ENCODE assay signal across 25 cellular contexts in genomic region chr14:54803926-54804719, GRCh38.
A peak's percentile ranks its signal among the peaks of the same experiment; 100 is the strongest.
DNase-seq lines count a peak whose midpoint lies in the region; ATAC-seq and TF ChIP-seq lines count a peak whose summit lies in the region.
"Had no signal": no experiment of that assay in that cellular context is flagged by ENCODE, and none has a peak within 500 bp of the region (broad histone marks: within the 10 kb centered on the region; RNA-seq: fewer than 3 reads in every experiment).

No MANE protein-coding gene starts in this region.

- H3K36me3 ChIP-seq in HEK293 (ENCODE audit: control insufficient read depth in 2 of 2, insufficient read depth in 1 of 2, low read length in 2 of 2): no peaks in the 10 kb centered on the region
- H3K36me3 ChIP-seq in neuronal stem cell (replicated peaks in 1 of 2; ENCODE audit: control insufficient read depth in 2 of 2, insufficient read depth in 2 of 2, low read length in 2 of 2): no peaks in the 10 kb centered on the region
- no peaks in the 10 kb centered on the region for H3K36me3 ChIP-seq in colonic mucosa
- H3K36me3 ChIP-seq in Peyer's patch: no peaks in the 10 kb centered on the region
- H3K36me3 ChIP-seq: HAP-1, tibial nerve had no signal

- no peak for ATAC-seq in stimulated activated effector memory CD8-positive, alpha-beta T cell treated with anti-CD3 and anti-CD28 coated beads, Interleukin-12 subunit alpha, Interleukin-12 subunit beta, amount 100 ng/mL, for 72 hours
- ATAC-seq: activated naive CD4-positive, alpha-beta T cell treated with anti-CD3 and anti-CD28 coated beads, Interleukin-2, amount 50 U/mL, for 72 hours; activated T-cell treated with anti-CD3 and anti-CD28 coated beads, Interleukin-2, amount 50 U/mL, for 72 hours; natural killer cell treated with Interleukin-12 subunit alpha and Interleukin-12 subunit beta and Interleukin-15 and Interleukin-18, amount 100 ng/mL, for 72 hours; stimulated activated naive CD8-positive, alpha-beta T cell treated with anti-CD3 and anti-CD28 coated beads, Interleukin-15, Interleukin-2, amounts not matched to agents 100 U/mL and 50 U/mL, for 24 hours had no signal

- TF ChIP-seq POLR2A in NB4 (IDR thresholded peaks at IDR 0.05; ENCODE audit: extremely low read depth, insufficient read length): no peak
- no peak for TF ChIP-seq POLR2A in Peyer's patch (IDR thresholded peaks at IDR 0.05)

- no peak overlapping the region for H2BK5ac ChIP-seq in neuronal stem cell (ENCODE audit: low read length)

- no peak overlapping the region for H4K91ac ChIP-seq in neuronal stem cell (ENCODE audit: low read depth, low read length, poor library complexity)

- H3K4me3 ChIP-seq in HEK293 (ENCODE audit: low read depth, low read length) (no peak overlapping the region), NB4 (ENCODE audit: low read depth, low read length) (no peak overlapping the region), neuronal stem cell (ENCODE audit: low read length in 2 of 2) (no peak overlapping the region), colonic mucosa (no peak overlapping the region), Peyer's patch (no peak overlapping the region)
- H3K4me3 ChIP-seq: HAP-1, tibial nerve had no signal

- DNase-seq in NB4 (ENCODE audit: low read depth) (peak; percentile 8), ecto neural progenitor cell (ENCODE audit: low spot score) (peak; percentile 46), neuronal stem cell (ENCODE audit: low spot score) (no peak), colonic mucosa (no peak), Peyer's patch (no peak)
- DNase-seq in stimulated activated effector memory CD8-positive, alpha-beta T cell treated with anti-CD3 and anti-CD28 coated beads, Interleukin-12 subunit alpha, Interleukin-12 subunit beta, amount 100 ng/mL, for 72 hours (ENCODE audit: low spot score in 2 of 2): no peak
- DNase-seq: activated CD4-positive, alpha-beta memory T cell treated with anti-CD3 and anti-CD28 coated beads for 36 hours; activated T-cell treated with anti-CD3 and anti-CD28 coated beads, Interleukin-2, amount 50 U/mL, for 72 hours; AML-193; cortex of kidney; hippocampal formation; kidney; MV-4-11; NCI-H187; NCI-H446; Right ventricle myocardium superior; stimulated activated CD4-positive, alpha-beta T cell treated with anti-CD3 and anti-CD28 coated beads, Interleukin-1b, Interleukin-23, amount 100 ng/mL, for 48 hours; stimulated activated naive CD8-positive, alpha-beta T cell treated with anti-CD3 and anti-CD28 coated beads, Interleukin-15, Interleukin-2, amounts not matched to agents 100 U/mL and 50 U/mL, for 24 hours had no signal

- no peak overlapping the region for H4K8ac ChIP-seq in neuronal stem cell (ENCODE audit: low read depth, low read length)

- peaks cover 12% of the 10 kb centered on the region for H3K4me1 Mint-ChIP-seq in stimulated activated effector memory CD8-positive, alpha-beta T cell treated with anti-CD3 and anti-CD28 coated beads, Interleukin-12 subunit alpha, Interleukin-12 subunit beta, amount 100 ng/mL, for 72 hours

- no peaks in the 10 kb centered on the region for H3K79me1 ChIP-seq in neuronal stem cell (ENCODE audit: low read depth, low read length)

- H2AK5ac ChIP-seq in neuronal stem cell (ENCODE audit: low read depth, low read length): no peak overlapping the region

- H3K14ac ChIP-seq in neuronal stem cell (ENCODE audit: low read length): no peak overlapping the region

- no peak overlapping the region for H2BK15ac ChIP-seq in neuronal stem cell (ENCODE audit: low read length)

- no peak overlapping the region for H3K27ac Mint-ChIP-seq in stimulated activated effector memory CD8-positive, alpha-beta T cell treated with anti-CD3 and anti-CD28 coated beads, Interleukin-12 subunit alpha, Interleukin-12 subunit beta, amount 100 ng/mL, for 72 hours
- H3K27ac Mint-ChIP-seq: activated CD4-positive, alpha-beta memory T cell treated with anti-CD3 and anti-CD28 coated beads for 36 hours; activated naive CD4-positive, alpha-beta T cell treated with anti-CD3 and anti-CD28 coated beads, Interleukin-2, amount 50 U/mL, for 72 hours; activated T-cell treated with anti-CD3 and anti-CD28 coated beads, Interleukin-2, amount 50 U/mL, for 72 hours; IgD-negative memory B cell; memory B cell; natural killer cell treated with Interleukin-12 subunit alpha and Interleukin-12 subunit beta and Interleukin-15 and Interleukin-18, amount 100 ng/mL, for 72 hours had no signal

- POLR2A ChIA-PET in HEK293 (lab: Yijun Ruan, JAX): no interaction called here

- H3K4ac ChIP-seq in neuronal stem cell (ENCODE audit: low read length): no peak overlapping the region

- H2AFZ ChIP-seq in neuronal stem cell (ENCODE audit: low read length): peak overlapping the region; percentile 12

- no peaks in the 10 kb centered on the region for H3K4me1 ChIP-seq in HEK293 (ENCODE audit: control insufficient read depth, insufficient read depth, low read length)
- H3K4me1 ChIP-seq in neuronal stem cell (ENCODE audit: control insufficient read depth in 2 of 2, insufficient read depth in 1 of 2, low read depth in 1 of 2, low read length in 2 of 2): peaks cover 0 to 2% of the 10 kb centered on the region in 2 donors
- H3K4me1 ChIP-seq in colonic mucosa: no peaks in the 10 kb centered on the region
- no peaks in the 10 kb centered on the region for H3K4me1 ChIP-seq in Peyer's patch

- no peaks in the 10 kb centered on the region for H3K36me3 Mint-ChIP-seq in stimulated activated effector memory CD8-positive, alpha-beta T cell treated with anti-CD3 and anti-CD28 coated beads, Interleukin-12 subunit alpha, Interleukin-12 subunit beta, amount 100 ng/mL, for 72 hours
- H3K36me3 Mint-ChIP-seq: activated CD4-positive, alpha-beta memory T cell treated with anti-CD3 and anti-CD28 coated beads for 36 hours; activated naive CD4-positive, alpha-beta T cell treated with anti-CD3 and anti-CD28 coated beads, Interleukin-2, amount 50 U/mL, for 72 hours; IgD-negative memory B cell; memory B cell had no signal

- intact Hi-C loops in colonic mucosa (cut with DNase I): loop anchor here (10.0 kb wide), 1 partner anchor 239 kb away; the partner anchor contains the start of gene SAMD4A

- CTCF ChIA-PET in HEK293 (lab: Yijun Ruan, JAX): interaction anchor here (0.5 to 4.4 kb wide), 14 partner anchors 8 to 860 kb away, joined by 3 to 41 read pairs (median 4); partner anchors contain the start of gene GMFB

- H3K9me3 ChIP-seq in HEK293 (ENCODE audit: control insufficient read depth, insufficient read depth, low read depth, low read length): no peaks in the 10 kb centered on the region
- no peaks in the 10 kb centered on the region for H3K9me3 ChIP-seq in neuronal stem cell (replicated peaks in 1 of 2; ENCODE audit: control insufficient read depth in 2 of 2, insufficient read depth in 1 of 2, low read depth in 1 of 2, low read length in 2 of 2)
- H3K9me3 ChIP-seq in colonic mucosa: no peaks in the 10 kb centered on the region
- H3K9me3 ChIP-seq in Peyer's patch: no peaks in the 10 kb centered on the region
- H3K9me3 ChIP-seq: HAP-1, tibial nerve had no signal

- H3K4me2 ChIP-seq in neuronal stem cell (ENCODE audit: insufficient read depth, low read length, poor library complexity, severe bottlenecking): no peak overlapping the region

- no peak overlapping the region for H3K23ac ChIP-seq in neuronal stem cell (ENCODE audit: low read depth, low read length, poor library complexity)

- no CpG with 5 or more reads among the region's 18 CpGs for WGBS in neuronal stem cell (ENCODE audit: extremely low coverage in 2 of 2, insufficient read length in 2 of 2, insufficient replicate concordance in 1 of 2), 2 donors

- peak overlapping the region; percentile 2 for H3K18ac ChIP-seq in neuronal stem cell (ENCODE audit: low read length)

- no peak overlapping the region for H2BK12ac ChIP-seq in neuronal stem cell (ENCODE audit: low read length)

- no peak for TF ChIP-seq CTCF in HEK293 (tag by site-specific recombination; IDR thresholded peaks at IDR 0.05)
- no peak for TF ChIP-seq CTCF in NB4 (IDR thresholded peaks at IDR 0.05; ENCODE audit: low read depth, low read length)
- TF ChIP-seq CTCF in colonic mucosa (IDR thresholded peaks at IDR 0.05): no peak
- TF ChIP-seq CTCF in Peyer's patch (IDR thresholded peaks at IDR 0.05): no peak

- H3K9me3 Mint-ChIP-seq in stimulated activated effector memory CD8-positive, alpha-beta T cell treated with anti-CD3 and anti-CD28 coated beads, Interleukin-12 subunit alpha, Interleukin-12 subunit beta, amount 100 ng/mL, for 72 hours: no peaks in the 10 kb centered on the region
- H3K9me3 Mint-ChIP-seq: activated CD4-positive, alpha-beta memory T cell treated with anti-CD3 and anti-CD28 coated beads for 36 hours; activated naive CD4-positive, alpha-beta T cell treated with anti-CD3 and anti-CD28 coated beads, Interleukin-2, amount 50 U/mL, for 72 hours; activated T-cell treated with anti-CD3 and anti-CD28 coated beads, Interleukin-2, amount 50 U/mL, for 72 hours; natural killer cell treated with Interleukin-12 subunit alpha and Interleukin-12 subunit beta and Interleukin-15 and Interleukin-18, amount 100 ng/mL, for 72 hours had no signal

- no peak overlapping the region for H3K4me3 Mint-ChIP-seq in stimulated activated effector memory CD8-positive, alpha-beta T cell treated with anti-CD3 and anti-CD28 coated beads, Interleukin-12 subunit alpha, Interleukin-12 subunit beta, amount 100 ng/mL, for 72 hours
- H3K4me3 Mint-ChIP-seq: activated CD4-positive, alpha-beta memory T cell treated with anti-CD3 and anti-CD28 coated beads for 36 hours; activated T-cell treated with anti-CD3 and anti-CD28 coated beads, Interleukin-2, amount 50 U/mL, for 72 hours; memory B cell; natural killer cell treated with Interleukin-12 subunit alpha and Interleukin-12 subunit beta and Interleukin-15 and Interleukin-18, amount 100 ng/mL, for 72 hours had no signal

- H3K9ac ChIP-seq in neuronal stem cell (ENCODE audit: low read depth, low read length, poor library complexity) (no peak overlapping the region), colonic mucosa (ENCODE audit: low read depth in 2 of 2, low read length in 2 of 2) (no peak overlapping the region)

- H3K27me3 ChIP-seq in neuronal stem cell (ENCODE audit: control insufficient read depth in 3 of 3, insufficient read depth in 3 of 3, low read depth in 1 of 3, low read length in 3 of 3) (peaks cover 0 to 10% (median 0%) of the 10 kb centered on the region in 3 experiments), colonic mucosa (no peaks in the 10 kb centered on the region), Peyer's patch (no peaks in the 10 kb centered on the region)
- H3K27me3 ChIP-seq: tibial nerve had no signal

- H3K27ac ChIP-seq in HEK293 (ENCODE audit: extremely low read depth, low read depth, low read length): no peak overlapping the region
- H3K27ac ChIP-seq in neuronal stem cell (replicated peaks; ENCODE audit: low read length): no peak overlapping the region
- no peak overlapping the region for H3K27ac ChIP-seq in colonic mucosa
- H3K27ac ChIP-seq in Peyer's patch: no peak overlapping the region
- H3K27ac ChIP-seq: tibial nerve had no signal

- no peak overlapping the region for H2BK120ac ChIP-seq in neuronal stem cell (ENCODE audit: low read depth, low read length)

TF ChIP-seq in HEK293, 187 proteins besides CTCF, POLR2A, EP300 and RAD21 (continues in another document):
- peak; percentile 87 for TF ChIP-seq SCRT2 (tag by site-specific recombination; IDR thresholded peaks at IDR 0.05)
- no peak for TF ChIP-seq ZFP3 (tag by site-specific recombination; IDR thresholded peaks at IDR 0.05; ENCODE audit: low read depth)
- no peak for TF ChIP-seq ZNF596 (tag by site-specific recombination; IDR thresholded peaks at IDR 0.05)

Comparison
In these comparisons a context has a peak if more than half of its experiments do, and no peak if none do; other contexts are left out.
1. DNase-seq: peak in NB4 (single experiment) and ecto neural progenitor cell (single experiment); none in neuronal stem cell (single experiment), colonic mucosa (single experiment), stimulated activated effector memory CD8-positive, alpha-beta T cell treated with anti-CD3 and anti-CD28 coated beads, Interleukin-12 subunit alpha, Interleukin-12 subunit beta, amount 100 ng/mL, for 72 hours (0 of 2) and Peyer's patch (0 of 3).